Comparison of ENCODE assay signal across 2 cellular contexts in the genomic region with DNA sequence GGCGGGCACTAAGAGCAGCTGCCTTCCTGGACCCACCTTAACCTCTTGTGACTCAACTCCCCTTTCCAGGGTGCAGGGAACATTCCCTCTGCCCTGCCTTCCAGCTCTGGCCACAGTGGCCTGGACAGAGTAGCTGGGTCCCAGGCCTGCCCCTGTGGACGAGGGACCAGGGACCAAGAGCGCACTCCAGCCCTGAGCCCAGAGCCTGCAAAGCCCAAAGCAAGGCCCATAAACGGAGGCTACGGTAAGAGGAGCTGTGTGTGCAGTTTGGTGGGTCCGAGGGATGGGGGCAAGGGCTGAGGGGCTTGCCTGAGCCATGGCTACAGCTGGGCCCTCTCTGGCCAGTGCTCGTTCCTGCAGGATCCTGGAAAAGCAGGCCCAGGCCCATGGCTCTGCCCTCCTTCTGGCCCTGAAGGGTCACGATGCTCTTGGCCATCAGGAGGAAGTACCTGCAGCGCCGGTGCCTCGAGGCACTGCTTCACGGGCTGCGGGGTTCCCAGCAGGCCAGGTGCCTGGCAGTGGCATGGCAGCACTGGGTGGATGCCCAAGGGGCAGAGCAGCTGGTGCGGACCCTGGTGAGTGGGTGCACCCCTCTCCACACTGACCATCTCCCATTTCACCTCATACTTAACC.
TF ChIP-seq lines count a peak whose summit lies in the region.

No MANE protein-coding gene starts in this region.

TF ChIP-seq in liver, 16 proteins besides CTCF, POLR2A, EP300 and RAD21:
- TF ChIP-seq YY1 (IDR thresholded peaks at IDR 0.05) (no peak), HNF4A (conservative IDR thresholded peaks at IDR 0.05) (no peak), TAF1 (conservative IDR thresholded peaks at IDR 0.05) (no peak), FOXA1 (IDR thresholded peaks at IDR 0.05) (no peak)
- TF ChIP-seq, protein P1, sequence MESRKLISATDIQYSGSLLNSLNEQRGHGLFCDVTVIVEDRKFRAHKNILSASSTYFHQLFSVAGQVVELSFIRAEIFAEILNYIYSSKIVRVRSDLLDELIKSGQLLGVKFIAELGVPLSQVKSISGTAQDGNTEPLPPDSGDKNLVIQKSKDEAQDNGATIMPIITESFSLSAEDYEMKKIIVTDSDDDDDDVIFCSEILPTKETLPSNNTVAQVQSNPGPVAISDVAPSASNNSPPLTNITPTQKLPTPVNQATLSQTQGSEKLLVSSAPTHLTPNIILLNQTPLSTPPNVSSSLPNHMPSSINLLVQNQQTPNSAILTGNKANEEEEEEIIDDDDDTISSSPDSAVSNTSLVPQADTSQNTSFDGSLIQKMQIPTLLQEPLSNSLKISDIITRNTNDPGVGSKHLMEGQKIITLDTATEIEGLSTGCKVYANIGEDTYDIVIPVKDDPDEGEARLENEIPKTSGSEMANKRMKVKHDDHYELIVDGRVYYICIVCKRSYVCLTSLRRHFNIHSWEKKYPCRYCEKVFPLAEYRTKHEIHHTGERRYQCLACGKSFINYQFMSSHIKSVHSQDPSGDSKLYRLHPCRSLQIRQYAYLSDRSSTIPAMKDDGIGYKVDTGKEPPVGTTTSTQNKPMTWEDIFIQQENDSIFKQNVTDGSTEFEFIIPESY (IDR thresholded peaks at IDR 0.05): no peak
- TF ChIP-seq, protein P2, sequence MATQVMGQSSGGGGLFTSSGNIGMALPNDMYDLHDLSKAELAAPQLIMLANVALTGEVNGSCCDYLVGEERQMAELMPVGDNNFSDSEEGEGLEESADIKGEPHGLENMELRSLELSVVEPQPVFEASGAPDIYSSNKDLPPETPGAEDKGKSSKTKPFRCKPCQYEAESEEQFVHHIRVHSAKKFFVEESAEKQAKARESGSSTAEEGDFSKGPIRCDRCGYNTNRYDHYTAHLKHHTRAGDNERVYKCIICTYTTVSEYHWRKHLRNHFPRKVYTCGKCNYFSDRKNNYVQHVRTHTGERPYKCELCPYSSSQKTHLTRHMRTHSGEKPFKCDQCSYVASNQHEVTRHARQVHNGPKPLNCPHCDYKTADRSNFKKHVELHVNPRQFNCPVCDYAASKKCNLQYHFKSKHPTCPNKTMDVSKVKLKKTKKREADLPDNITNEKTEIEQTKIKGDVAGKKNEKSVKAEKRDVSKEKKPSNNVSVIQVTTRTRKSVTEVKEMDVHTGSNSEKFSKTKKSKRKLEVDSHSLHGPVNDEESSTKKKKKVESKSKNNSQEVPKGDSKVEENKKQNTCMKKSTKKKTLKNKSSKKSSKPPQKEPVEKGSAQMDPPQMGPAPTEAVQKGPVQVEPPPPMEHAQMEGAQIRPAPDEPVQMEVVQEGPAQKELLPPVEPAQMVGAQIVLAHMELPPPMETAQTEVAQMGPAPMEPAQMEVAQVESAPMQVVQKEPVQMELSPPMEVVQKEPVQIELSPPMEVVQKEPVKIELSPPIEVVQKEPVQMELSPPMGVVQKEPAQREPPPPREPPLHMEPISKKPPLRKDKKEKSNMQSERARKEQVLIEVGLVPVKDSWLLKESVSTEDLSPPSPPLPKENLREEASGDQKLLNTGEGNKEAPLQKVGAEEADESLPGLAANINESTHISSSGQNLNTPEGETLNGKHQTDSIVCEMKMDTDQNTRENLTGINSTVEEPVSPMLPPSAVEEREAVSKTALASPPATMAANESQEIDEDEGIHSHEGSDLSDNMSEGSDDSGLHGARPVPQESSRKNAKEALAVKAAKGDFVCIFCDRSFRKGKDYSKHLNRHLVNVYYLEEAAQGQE (IDR thresholded peaks at IDR 0.05): no peak

TF ChIP-seq in SK-N-SH, 30 proteins besides CTCF, POLR2A, EP300 and RAD21:
- no peak for TF ChIP-seq MEF2A (IDR thresholded peaks at IDR 0.05; ENCODE audit: borderline replicate concordance, low read depth)
- TF ChIP-seq GATA2 (CRISPR knock-in tag; IDR thresholded peaks at IDR 0.05): no peak
- TF ChIP-seq TEAD4 (IDR thresholded peaks at IDR 0.05; ENCODE audit: borderline replicate concordance, insufficient read depth): no peak
- no peak for TF ChIP-seq FOXJ3 (CRISPR knock-in tag; IDR thresholded peaks at IDR 0.05)
- TF ChIP-seq, protein P3, sequence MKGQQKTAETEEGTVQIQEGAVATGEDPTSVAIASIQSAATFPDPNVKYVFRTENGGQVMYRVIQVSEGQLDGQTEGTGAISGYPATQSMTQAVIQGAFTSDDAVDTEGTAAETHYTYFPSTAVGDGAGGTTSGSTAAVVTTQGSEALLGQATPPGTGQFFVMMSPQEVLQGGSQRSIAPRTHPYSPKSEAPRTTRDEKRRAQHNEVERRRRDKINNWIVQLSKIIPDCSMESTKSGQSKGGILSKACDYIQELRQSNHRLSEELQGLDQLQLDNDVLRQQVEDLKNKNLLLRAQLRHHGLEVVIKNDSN (IDR thresholded peaks at IDR 0.05; ENCODE audit: borderline replicate concordance, low read depth): no peak
- no peak for TF ChIP-seq CHD2 (IDR thresholded peaks at IDR 0.05; ENCODE audit: low read length, partially characterized antibody)
- no peak for TF ChIP-seq EZH2phosphoT487 (IDR thresholded peaks at IDR 0.05; ENCODE audit: borderline replicate concordance, low read depth)
- TF ChIP-seq JUND (IDR thresholded peaks at IDR 0.05): no peak
- TF ChIP-seq RXRA (IDR thresholded peaks at IDR 0.05; ENCODE audit: borderline replicate concordance, low read depth): no peak
- TF ChIP-seq SIN3A (IDR thresholded peaks at IDR 0.05; ENCODE audit: borderline replicate concordance, low read depth, low read length): no peak
- no peak for TF ChIP-seq SMC3 (IDR thresholded peaks at IDR 0.05; ENCODE audit: low read depth, low read length)
- TF ChIP-seq FOXM1 (IDR thresholded peaks at IDR 0.05; ENCODE audit: low read depth): no peak
- TF ChIP-seq FOSL2 (IDR thresholded peaks at IDR 0.05; ENCODE audit: borderline replicate concordance, low read depth): no peak
- TF ChIP-seq, protein P2 (IDR thresholded peaks at IDR 0.05; ENCODE audit: low read depth, low read length): no peak
- TF ChIP-seq USF2 (IDR thresholded peaks at IDR 0.05; ENCODE audit: borderline replicate concordance, low read depth, low read length): no peak
- no peak for TF ChIP-seq NFIC (IDR thresholded peaks at IDR 0.05; ENCODE audit: borderline replicate concordance)
- TF ChIP-seq NRF1 (IDR thresholded peaks at IDR 0.05; ENCODE audit: low read depth, low read length): no peak
- TF ChIP-seq, protein P1 (IDR thresholded peaks at IDR 0.05; ENCODE audit: borderline replicate concordance, low read depth): no peak
